1 cellular context compared by ENCODE assay signal in the genomic region with DNA sequence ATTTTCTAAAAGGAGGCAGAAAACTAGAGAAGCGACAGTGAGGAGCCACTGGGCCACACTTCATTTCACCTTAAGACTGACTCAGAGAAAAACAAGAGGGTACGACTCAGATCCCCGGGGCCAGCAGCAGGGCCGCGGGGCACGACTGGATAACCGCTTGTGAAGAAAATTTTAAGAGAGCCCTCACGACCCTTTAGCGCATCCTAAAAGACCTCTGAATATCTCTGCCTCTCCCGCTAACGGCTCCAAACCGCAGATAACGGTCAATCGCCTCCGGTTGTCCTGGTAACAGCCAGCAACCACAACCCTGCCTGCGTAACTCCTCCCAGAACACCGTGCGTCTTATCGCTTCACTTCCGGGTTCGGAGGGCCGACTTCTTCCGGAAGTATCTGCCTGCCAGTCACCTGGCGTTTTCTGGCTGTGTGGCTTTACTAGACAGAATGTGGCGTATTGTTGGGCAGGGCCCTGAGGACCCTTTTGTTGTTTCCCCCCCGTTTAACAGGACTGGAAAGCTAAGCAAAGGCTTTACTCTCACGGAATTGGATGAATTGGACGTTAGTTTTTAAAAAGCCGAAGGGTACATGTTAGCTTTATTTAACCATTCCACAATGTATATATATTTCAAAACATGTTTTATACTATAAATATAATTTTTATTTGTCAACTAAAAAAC.
TF ChIP-seq lines count a peak whose summit lies in the region.

No MANE protein-coding gene starts in this region.

TF ChIP-seq in HepG2, 621 proteins besides CTCF, POLR2A, EP300 and RAD21 (continued from another document and continues in another):
- TF ChIP-seq, protein P1, sequence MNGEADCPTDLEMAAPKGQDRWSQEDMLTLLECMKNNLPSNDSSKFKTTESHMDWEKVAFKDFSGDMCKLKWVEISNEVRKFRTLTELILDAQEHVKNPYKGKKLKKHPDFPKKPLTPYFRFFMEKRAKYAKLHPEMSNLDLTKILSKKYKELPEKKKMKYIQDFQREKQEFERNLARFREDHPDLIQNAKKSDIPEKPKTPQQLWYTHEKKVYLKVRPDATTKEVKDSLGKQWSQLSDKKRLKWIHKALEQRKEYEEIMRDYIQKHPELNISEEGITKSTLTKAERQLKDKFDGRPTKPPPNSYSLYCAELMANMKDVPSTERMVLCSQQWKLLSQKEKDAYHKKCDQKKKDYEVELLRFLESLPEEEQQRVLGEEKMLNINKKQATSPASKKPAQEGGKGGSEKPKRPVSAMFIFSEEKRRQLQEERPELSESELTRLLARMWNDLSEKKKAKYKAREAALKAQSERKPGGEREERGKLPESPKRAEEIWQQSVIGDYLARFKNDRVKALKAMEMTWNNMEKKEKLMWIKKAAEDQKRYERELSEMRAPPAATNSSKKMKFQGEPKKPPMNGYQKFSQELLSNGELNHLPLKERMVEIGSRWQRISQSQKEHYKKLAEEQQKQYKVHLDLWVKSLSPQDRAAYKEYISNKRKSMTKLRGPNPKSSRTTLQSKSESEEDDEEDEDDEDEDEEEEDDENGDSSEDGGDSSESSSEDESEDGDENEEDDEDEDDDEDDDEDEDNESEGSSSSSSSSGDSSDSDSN (CRISPR knock-in tag; IDR thresholded peaks at IDR 0.05): no peak
- peak; percentile 28; the same call in 1 of the 2 replicates for TF ChIP-seq GATA4 (IDR thresholded peaks at IDR 0.05; ENCODE audit: borderline replicate concordance, low read depth)
- TF ChIP-seq SRF (IDR thresholded peaks at IDR 0.05; ENCODE audit: low read depth, low read length): no peak
- TF ChIP-seq, protein P2, sequence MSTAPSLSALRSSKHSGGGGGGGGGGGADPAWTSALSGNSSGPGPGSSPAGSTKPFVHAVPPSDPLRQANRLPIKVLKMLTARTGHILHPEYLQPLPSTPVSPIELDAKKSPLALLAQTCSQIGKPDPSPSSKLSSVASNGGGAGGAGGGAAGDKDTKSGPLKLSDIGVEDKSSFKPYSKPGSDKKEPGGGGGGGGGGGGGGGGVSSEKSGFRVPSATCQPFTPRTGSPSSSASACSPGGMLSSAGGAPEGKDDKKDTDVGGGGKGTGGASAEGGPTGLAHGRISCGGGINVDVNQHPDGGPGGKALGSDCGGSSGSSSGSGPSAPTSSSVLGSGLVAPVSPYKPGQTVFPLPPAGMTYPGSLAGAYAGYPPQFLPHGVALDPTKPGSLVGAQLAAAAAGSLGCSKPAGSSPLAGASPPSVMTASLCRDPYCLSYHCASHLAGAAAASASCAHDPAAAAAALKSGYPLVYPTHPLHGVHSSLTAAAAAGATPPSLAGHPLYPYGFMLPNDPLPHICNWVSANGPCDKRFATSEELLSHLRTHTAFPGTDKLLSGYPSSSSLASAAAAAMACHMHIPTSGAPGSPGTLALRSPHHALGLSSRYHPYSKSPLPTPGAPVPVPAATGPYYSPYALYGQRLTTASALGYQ (CRISPR knock-in tag; IDR thresholded peaks at IDR 0.05): no peak
- TF ChIP-seq HNRNPK (IDR thresholded peaks at IDR 0.05; ENCODE audit: low read depth, low read length, poor library complexity, severe bottlenecking): no peak
- no peak for TF ChIP-seq CENPT (CRISPR knock-in tag; IDR thresholded peaks at IDR 0.05; ENCODE audit: low read depth)
- no peak for TF ChIP-seq ZNF549 (CRISPR knock-in tag; IDR thresholded peaks at IDR 0.05)
- TF ChIP-seq, protein P3, sequence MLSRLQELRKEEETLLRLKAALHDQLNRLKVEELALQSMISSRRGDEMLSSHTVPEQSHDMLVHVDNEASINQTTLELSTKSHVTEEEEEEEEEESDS (CRISPR knock-in tag; IDR thresholded peaks at IDR 0.05; ENCODE audit: borderline replicate concordance): no peak
- TF ChIP-seq, protein P4, sequence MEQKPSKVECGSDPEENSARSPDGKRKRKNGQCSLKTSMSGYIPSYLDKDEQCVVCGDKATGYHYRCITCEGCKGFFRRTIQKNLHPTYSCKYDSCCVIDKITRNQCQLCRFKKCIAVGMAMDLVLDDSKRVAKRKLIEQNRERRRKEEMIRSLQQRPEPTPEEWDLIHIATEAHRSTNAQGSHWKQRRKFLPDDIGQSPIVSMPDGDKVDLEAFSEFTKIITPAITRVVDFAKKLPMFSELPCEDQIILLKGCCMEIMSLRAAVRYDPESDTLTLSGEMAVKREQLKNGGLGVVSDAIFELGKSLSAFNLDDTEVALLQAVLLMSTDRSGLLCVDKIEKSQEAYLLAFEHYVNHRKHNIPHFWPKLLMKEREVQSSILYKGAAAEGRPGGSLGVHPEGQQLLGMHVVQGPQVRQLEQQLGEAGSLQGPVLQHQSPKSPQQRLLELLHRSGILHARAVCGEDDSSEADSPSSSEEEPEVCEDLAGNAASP (CRISPR knock-in tag; IDR thresholded peaks at IDR 0.05; ENCODE audit: borderline replicate concordance): no peak
- TF ChIP-seq, protein P5, sequence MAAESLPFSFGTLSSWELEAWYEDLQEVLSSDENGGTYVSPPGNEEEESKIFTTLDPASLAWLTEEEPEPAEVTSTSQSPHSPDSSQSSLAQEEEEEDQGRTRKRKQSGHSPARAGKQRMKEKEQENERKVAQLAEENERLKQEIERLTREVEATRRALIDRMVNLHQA (CRISPR knock-in tag; IDR thresholded peaks at IDR 0.05): no peak
- no peak for TF ChIP-seq SRSF9 (IDR thresholded peaks at IDR 0.05; ENCODE audit: borderline replicate concordance, insufficient read depth, low read depth, low read length, poor library complexity, severe bottlenecking)
- TF ChIP-seq, protein P6, sequence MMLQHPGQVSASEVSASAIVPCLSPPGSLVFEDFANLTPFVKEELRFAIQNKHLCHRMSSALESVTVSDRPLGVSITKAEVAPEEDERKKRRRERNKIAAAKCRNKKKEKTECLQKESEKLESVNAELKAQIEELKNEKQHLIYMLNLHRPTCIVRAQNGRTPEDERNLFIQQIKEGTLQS (CRISPR knock-in tag; IDR thresholded peaks at IDR 0.05): no peak
- 0 out of 2 replicates have a peak, but pooled peaks have one; percentile 43 for TF ChIP-seq TOE1 (CRISPR knock-in tag; IDR thresholded peaks at IDR 0.05)
- TF ChIP-seq, protein P7, sequence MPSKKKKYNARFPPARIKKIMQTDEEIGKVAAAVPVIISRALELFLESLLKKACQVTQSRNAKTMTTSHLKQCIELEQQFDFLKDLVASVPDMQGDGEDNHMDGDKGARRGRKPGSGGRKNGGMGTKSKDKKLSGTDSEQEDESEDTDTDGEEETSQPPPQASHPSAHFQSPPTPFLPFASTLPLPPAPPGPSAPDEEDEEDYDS (CRISPR knock-in tag; IDR thresholded peaks at IDR 0.05): peak; percentile 62; the same call in 1 of the 2 replicates
- TF ChIP-seq MZF1 (CRISPR knock-in tag; IDR thresholded peaks at IDR 0.05; ENCODE audit: borderline replicate concordance): no peak
- no peak for TF ChIP-seq SATB2 (CRISPR knock-in tag; IDR thresholded peaks at IDR 0.05)
- TF ChIP-seq, protein P8, sequence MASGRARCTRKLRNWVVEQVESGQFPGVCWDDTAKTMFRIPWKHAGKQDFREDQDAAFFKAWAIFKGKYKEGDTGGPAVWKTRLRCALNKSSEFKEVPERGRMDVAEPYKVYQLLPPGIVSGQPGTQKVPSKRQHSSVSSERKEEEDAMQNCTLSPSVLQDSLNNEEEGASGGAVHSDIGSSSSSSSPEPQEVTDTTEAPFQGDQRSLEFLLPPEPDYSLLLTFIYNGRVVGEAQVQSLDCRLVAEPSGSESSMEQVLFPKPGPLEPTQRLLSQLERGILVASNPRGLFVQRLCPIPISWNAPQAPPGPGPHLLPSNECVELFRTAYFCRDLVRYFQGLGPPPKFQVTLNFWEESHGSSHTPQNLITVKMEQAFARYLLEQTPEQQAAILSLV (CRISPR knock-in tag; IDR thresholded peaks at IDR 0.05; ENCODE audit: borderline replicate concordance): no peak
- peak; percentile 65; the same call in 1 of the 2 replicates for TF ChIP-seq ZSCAN30 (CRISPR knock-in tag; IDR thresholded peaks at IDR 0.05)
- no peak for TF ChIP-seq MAF1 (CRISPR knock-in tag; IDR thresholded peaks at IDR 0.05; ENCODE audit: borderline replicate concordance)
- no peak for TF ChIP-seq ZNF337 (CRISPR knock-in tag; IDR thresholded peaks at IDR 0.05; ENCODE audit: borderline replicate concordance, low read depth)
- peak; percentile 93 for TF ChIP-seq IRF2 (CRISPR knock-in tag; IDR thresholded peaks at IDR 0.05)
- no peak for TF ChIP-seq SKI (IDR thresholded peaks at IDR 0.05; ENCODE audit: partially characterized antibody)
- no peak for TF ChIP-seq HNRNPLL (IDR thresholded peaks at IDR 0.05; ENCODE audit: low read depth, low read length, poor library complexity, severe bottlenecking)
- TF ChIP-seq ZNF616 (CRISPR knock-in tag; IDR thresholded peaks at IDR 0.05; ENCODE audit: low read depth): no peak
- no peak for TF ChIP-seq CENPX (CRISPR knock-in tag; IDR thresholded peaks at IDR 0.05)
- TF ChIP-seq ONECUT2 (CRISPR knock-in tag; IDR thresholded peaks at IDR 0.05): no peak
- TF ChIP-seq ARID2 (CRISPR knock-in tag; IDR thresholded peaks at IDR 0.05; ENCODE audit: borderline replicate concordance): no peak
- no peak for TF ChIP-seq ZSCAN25 (CRISPR knock-in tag; IDR thresholded peaks at IDR 0.05)
- TF ChIP-seq KDM5B (CRISPR knock-in tag; IDR thresholded peaks at IDR 0.05; ENCODE audit: borderline replicate concordance): no peak
- TF ChIP-seq ZNF331 (CRISPR knock-in tag; IDR thresholded peaks at IDR 0.05): peak; percentile 70; the same call in 1 of the 2 replicates
- TF ChIP-seq ZNF232 (CRISPR knock-in tag; IDR thresholded peaks at IDR 0.05; ENCODE audit: borderline replicate concordance): no peak; the same call in 1 of the 2 replicates
- no peak for TF ChIP-seq KLF11 (CRISPR knock-in tag; IDR thresholded peaks at IDR 0.05)
- TF ChIP-seq MIER2 (CRISPR knock-in tag; IDR thresholded peaks at IDR 0.05): 0 out of 2 replicates have a peak, but pooled peaks have one; percentile 33
- TF ChIP-seq KLF13 (CRISPR knock-in tag; IDR thresholded peaks at IDR 0.05): no peak
- TF ChIP-seq, protein P9, sequence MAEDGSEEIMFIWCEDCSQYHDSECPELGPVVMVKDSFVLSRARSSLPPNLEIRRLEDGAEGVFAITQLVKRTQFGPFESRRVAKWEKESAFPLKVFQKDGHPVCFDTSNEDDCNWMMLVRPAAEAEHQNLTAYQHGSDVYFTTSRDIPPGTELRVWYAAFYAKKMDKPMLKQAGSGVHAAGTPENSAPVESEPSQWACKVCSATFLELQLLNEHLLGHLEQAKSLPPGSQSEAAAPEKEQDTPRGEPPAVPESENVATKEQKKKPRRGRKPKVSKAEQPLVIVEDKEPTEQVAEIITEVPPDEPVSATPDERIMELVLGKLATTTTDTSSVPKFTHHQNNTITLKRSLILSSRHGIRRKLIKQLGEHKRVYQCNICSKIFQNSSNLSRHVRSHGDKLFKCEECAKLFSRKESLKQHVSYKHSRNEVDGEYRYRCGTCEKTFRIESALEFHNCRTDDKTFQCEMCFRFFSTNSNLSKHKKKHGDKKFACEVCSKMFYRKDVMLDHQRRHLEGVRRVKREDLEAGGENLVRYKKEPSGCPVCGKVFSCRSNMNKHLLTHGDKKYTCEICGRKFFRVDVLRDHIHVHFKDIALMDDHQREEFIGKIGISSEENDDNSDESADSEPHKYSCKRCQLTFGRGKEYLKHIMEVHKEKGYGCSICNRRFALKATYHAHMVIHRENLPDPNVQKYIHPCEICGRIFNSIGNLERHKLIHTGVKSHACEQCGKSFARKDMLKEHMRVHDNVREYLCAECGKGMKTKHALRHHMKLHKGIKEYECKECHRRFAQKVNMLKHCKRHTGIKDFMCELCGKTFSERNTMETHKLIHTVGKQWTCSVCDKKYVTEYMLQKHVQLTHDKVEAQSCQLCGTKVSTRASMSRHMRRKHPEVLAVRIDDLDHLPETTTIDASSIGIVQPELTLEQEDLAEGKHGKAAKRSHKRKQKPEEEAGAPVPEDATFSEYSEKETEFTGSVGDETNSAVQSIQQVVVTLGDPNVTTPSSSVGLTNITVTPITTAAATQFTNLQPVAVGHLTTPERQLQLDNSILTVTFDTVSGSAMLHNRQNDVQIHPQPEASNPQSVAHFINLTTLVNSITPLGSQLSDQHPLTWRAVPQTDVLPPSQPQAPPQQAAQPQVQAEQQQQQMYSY (CRISPR knock-in tag; IDR thresholded peaks at IDR 0.05): no peak
- peak; percentile 85 for TF ChIP-seq PHF8 (CRISPR knock-in tag; IDR thresholded peaks at IDR 0.05)
- peak; percentile 91 for TF ChIP-seq GATAD1 (CRISPR knock-in tag; IDR thresholded peaks at IDR 0.05)
- TF ChIP-seq KLF15 (CRISPR knock-in tag; IDR thresholded peaks at IDR 0.05; ENCODE audit: borderline replicate concordance): no peak
- no peak for TF ChIP-seq ZNF749 (CRISPR knock-in tag; IDR thresholded peaks at IDR 0.05; ENCODE audit: borderline replicate concordance)
- TF ChIP-seq NFE2L2 (IDR thresholded peaks at IDR 0.05; ENCODE audit: low read length): no peak
- no peak for TF ChIP-seq FIP1L1 (IDR thresholded peaks at IDR 0.05; ENCODE audit: borderline replicate concordance, insufficient read depth, low read depth, low read length)
- no peak for TF ChIP-seq JUND (CRISPR knock-in tag; IDR thresholded peaks at IDR 0.05)
- TF ChIP-seq MTA1 (CRISPR knock-in tag; IDR thresholded peaks at IDR 0.05; ENCODE audit: borderline replicate concordance): no peak
- TF ChIP-seq ZNF598 (CRISPR knock-in tag; IDR thresholded peaks at IDR 0.05; ENCODE audit: borderline replicate concordance): no peak
- no peak for TF ChIP-seq ZNF746 (CRISPR knock-in tag; IDR thresholded peaks at IDR 0.05)
- TF ChIP-seq PCBP2 (optimal IDR thresholded peaks at IDR 0.05; ENCODE audit: low read depth, low read length, poor library complexity, severe bottlenecking): no peak
- no peak for TF ChIP-seq SP4 (CRISPR knock-in tag; IDR thresholded peaks at IDR 0.05)
- TF ChIP-seq, protein P10, sequence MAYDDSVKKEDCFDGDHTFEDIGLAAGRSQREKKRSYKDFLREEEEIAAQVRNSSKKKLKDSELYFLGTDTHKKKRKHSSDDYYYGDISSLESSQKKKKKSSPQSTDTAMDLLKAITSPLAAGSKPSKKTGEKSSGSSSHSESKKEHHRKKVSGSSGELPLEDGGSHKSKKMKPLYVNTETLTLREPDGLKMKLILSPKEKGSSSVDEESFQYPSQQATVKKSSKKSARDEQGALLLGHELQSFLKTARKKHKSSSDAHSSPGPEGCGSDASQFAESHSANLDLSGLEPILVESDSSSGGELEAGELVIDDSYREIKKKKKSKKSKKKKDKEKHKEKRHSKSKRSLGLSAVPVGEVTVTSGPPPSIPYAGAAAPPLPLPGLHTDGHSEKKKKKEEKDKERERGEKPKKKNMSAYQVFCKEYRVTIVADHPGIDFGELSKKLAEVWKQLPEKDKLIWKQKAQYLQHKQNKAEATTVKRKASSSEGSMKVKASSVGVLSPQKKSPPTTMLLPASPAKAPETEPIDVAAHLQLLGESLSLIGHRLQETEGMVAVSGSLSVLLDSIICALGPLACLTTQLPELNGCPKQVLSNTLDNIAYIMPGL (CRISPR knock-in tag; IDR thresholded peaks at IDR 0.05; ENCODE audit: borderline replicate concordance in 1 of 2, low read depth in 1 of 2): peak; percentile 34 to 47; a peak in 2 of 4 replicates
- TF ChIP-seq SETDB1 (CRISPR knock-in tag; IDR thresholded peaks at IDR 0.05; ENCODE audit: borderline replicate concordance): no peak
- no peak; the same call in 1 of the 2 replicates for TF ChIP-seq ARNT2 (CRISPR knock-in tag; IDR thresholded peaks at IDR 0.05; ENCODE audit: low read depth)
- TF ChIP-seq RFXANK (CRISPR knock-in tag; IDR thresholded peaks at IDR 0.05): no peak
- no peak for TF ChIP-seq TSC22D2 (CRISPR knock-in tag; IDR thresholded peaks at IDR 0.05; ENCODE audit: borderline replicate concordance)
